8 cellular contexts compared by ENCODE assay signal in the genomic region with DNA sequence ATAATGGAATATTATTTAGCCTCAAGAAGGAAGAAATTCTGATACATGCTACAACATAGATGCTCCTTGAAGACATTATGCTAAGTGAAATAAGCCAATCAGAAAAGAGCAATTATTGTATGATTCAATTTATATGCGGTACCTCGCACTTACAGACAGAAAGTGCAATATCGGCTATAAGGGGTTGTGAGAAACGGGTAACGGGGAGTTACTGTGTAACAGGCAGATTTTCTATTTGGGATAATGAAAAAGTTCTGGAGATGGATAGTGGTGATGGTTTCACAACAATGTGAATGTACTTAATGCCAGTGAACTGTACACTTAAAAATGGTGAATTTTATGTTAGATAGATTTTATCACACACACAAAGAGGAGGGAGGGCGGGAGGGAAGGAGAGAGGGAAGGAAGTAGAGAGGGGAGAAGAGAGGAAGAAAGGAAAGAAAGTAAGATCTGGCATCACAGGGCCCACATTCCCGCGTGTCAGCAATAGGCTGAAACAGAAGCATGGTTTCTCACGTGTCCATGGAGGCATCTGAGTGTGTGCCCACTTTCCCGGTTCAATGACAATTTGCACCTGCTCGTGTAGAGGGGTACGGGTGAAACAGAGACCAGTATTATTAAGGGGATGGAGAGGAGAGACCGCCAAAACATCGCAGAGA. TPM values are rescaled to one million over a fixed set of nuclear protein-coding genes. Genes with fewer than 3 reads are reported as not detected.
DNase-seq lines count a peak whose midpoint lies in the region; ATAC-seq and TF ChIP-seq lines count a peak whose summit lies in the region.

No MANE protein-coding gene starts in this region.

- H3K56ac ChIP-seq in mesendoderm (ENCODE audit: low read length): peak overlapping the region; percentile 94

- no peak overlapping the region for H4K8ac ChIP-seq in mesendoderm (ENCODE audit: low read depth, low read length)

- H3K4me3 ChIP-seq in NB4 (ENCODE audit: low read depth, low read length) (peak overlapping the region; percentile 99), mesendoderm (ENCODE audit: low read length) (peak overlapping the region; percentile 86)

- H3K36me3 ChIP-seq in mesendoderm (ENCODE audit: control insufficient read depth, insufficient read depth, low read length): no peaks in the 10 kb centered on the region

- H3K4me1 ChIP-seq in mesendoderm (ENCODE audit: control insufficient read depth, low read depth, low read length): peaks cover 2% of the 10 kb centered on the region

- DNase-seq in GM04504 (ENCODE audit: low read depth) (peak; percentile 2), NB4 (ENCODE audit: low read depth) (peak; percentile 40), cerebellar cortex (ENCODE audit: low spot score) (peak; percentile 24), mesendoderm (no peak), AML-193 (lab: John Stamatoyannopoulos, UW) (no peak)
- DNase-seq in effector CD4-positive, alpha-beta T cell: no peak

- no peak overlapping the region for H3K23ac ChIP-seq in mesendoderm (ENCODE audit: low read length)

- H3K18ac ChIP-seq in mesendoderm (ENCODE audit: low read length): peak overlapping the region; percentile 3

- peak overlapping the region; percentile 86 for H4K5ac ChIP-seq in mesendoderm (ENCODE audit: low read length)

- peak overlapping the region; percentile 63 for H3K27ac ChIP-seq in mesendoderm (ENCODE audit: low read depth, low read length)

- H3K27me3 ChIP-seq in mesendoderm (ENCODE audit: insufficient read depth, low read length, poor library complexity): no peaks in the 10 kb centered on the region

- H3K9ac ChIP-seq in mesendoderm (ENCODE audit: low read length): peak overlapping the region; percentile 93

- H2BK120ac ChIP-seq in mesendoderm (ENCODE audit: low read depth, low read length): no peak overlapping the region

- H3K4ac ChIP-seq in mesendoderm (ENCODE audit: low read depth, low read length): no peak overlapping the region

- H2AK5ac ChIP-seq in mesendoderm (ENCODE audit: low read length): no peak overlapping the region

- peaks cover 26% of the 10 kb centered on the region for H3K79me2 ChIP-seq in mesendoderm (ENCODE audit: control insufficient read depth, insufficient read depth, low read length)

- H3K79me1 ChIP-seq in mesendoderm (ENCODE audit: low read length): peaks cover 8% of the 10 kb centered on the region

- no peak overlapping the region for H2BK5ac ChIP-seq in mesendoderm (ENCODE audit: low read length)

- ATAC-seq in HG02571 (IDR thresholded peaks at IDR 0.05; ENCODE audit: unreplicated experiment) (no peak), GM21723 (IDR thresholded peaks at IDR 0.05; ENCODE audit: unreplicated experiment) (no peak)

- WGBS in mesendoderm (ENCODE audit: extremely low coverage, insufficient coverage, low lambda C conversion rate): no CpG with 5 or more reads among the region's 14 CpGs

- peak overlapping the region; percentile 90 for H3K4me2 ChIP-seq in mesendoderm (ENCODE audit: low read length)

- H2BK15ac ChIP-seq in mesendoderm (replicated peaks; ENCODE audit: low read depth): no peak overlapping the region

- no peak for TF ChIP-seq CTCF in NB4 (IDR thresholded peaks at IDR 0.05; ENCODE audit: low read depth, low read length)

- no peak for TF ChIP-seq POLR2A in NB4 (IDR thresholded peaks at IDR 0.05; ENCODE audit: extremely low read depth, insufficient read length)

RNA-seq across cellular contexts. Expression of gene BLM, which starts 0.7 kb away (rescaled TPM):
- 33.2 TPM for polyA plus RNA-seq in mesendoderm (2013, experiment 1 of 2)
- polyA plus RNA-seq in mesendoderm (2013, experiment 2 of 2): 30.6 TPM

Comparison
In these comparisons a context has a peak if more than half of its experiments do, and no peak if none do; other contexts are left out.
1. DNase-seq: peak in GM04504 (single experiment), NB4 (single experiment) and cerebellar cortex (single experiment); none in mesendoderm (single experiment), AML-193 (0 of 2) and effector CD4-positive, alpha-beta T cell (single experiment).